3 cellular contexts compared by ENCODE assay signal in genomic region chr6:47034919-47035318, GRCh38.
TF ChIP-seq lines count a peak whose summit lies in the region.

No MANE protein-coding gene starts in this region.

TF ChIP-seq in GM23338, 12 proteins besides CTCF, POLR2A, EP300 and RAD21:
- no peak for TF ChIP-seq ZNF462 (CRISPR knock-in tag; IDR thresholded peaks at IDR 0.05)
- TF ChIP-seq EZH2phosphoT487 (IDR thresholded peaks at IDR 0.05; ENCODE audit: unreplicated experiment), result no peak
TF ChIP-seq in GM23338: peak in this region for 0.

TF ChIP-seq in H1, 55 proteins besides CTCF, POLR2A, EP300 and RAD21:
- no peak for TF ChIP-seq GTF2F1 (IDR thresholded peaks at IDR 0.05; ENCODE audit: borderline replicate concordance, low read depth, low read length)
TF ChIP-seq in H1: peak in this region for 0.

TF ChIP-seq in HepG2, 621 proteins besides CTCF, POLR2A, EP300 and RAD21:
- TF ChIP-seq DDIT3 (CRISPR knock-in tag; IDR thresholded peaks at IDR 0.05) (no peak), ZNF660 (CRISPR knock-in tag; IDR thresholded peaks at IDR 0.05; ENCODE audit: borderline replicate concordance, low read depth) (no peak), MTA1 (CRISPR knock-in tag; IDR thresholded peaks at IDR 0.05; ENCODE audit: borderline replicate concordance) (no peak), PAX8 (CRISPR knock-in tag; IDR thresholded peaks at IDR 0.05; ENCODE audit: borderline replicate concordance) (no peak), MAZ (IDR thresholded peaks at IDR 0.05; ENCODE audit: borderline replicate concordance, low read depth, low read length) (no peak), MAZ (CRISPR knock-in tag; IDR thresholded peaks at IDR 0.05; ENCODE audit: low read depth) (no peak), GLI4 (CRISPR knock-in tag; IDR thresholded peaks at IDR 0.05; ENCODE audit: borderline replicate concordance) (no peak), FOXK2 (IDR thresholded peaks at IDR 0.05) (no peak), BRF2 (CRISPR knock-in tag; IDR thresholded peaks at IDR 0.05) (no peak), ZBTB46 (CRISPR knock-in tag; IDR thresholded peaks at IDR 0.05; ENCODE audit: borderline replicate concordance) (no peak), ZNF629 (CRISPR knock-in tag; conservative IDR thresholded peaks at IDR 0.05) (no peak), ETV5 (CRISPR knock-in tag; IDR thresholded peaks at IDR 0.05; ENCODE audit: borderline replicate concordance) (no peak), SRSF1 (optimal IDR thresholded peaks at IDR 0.05; ENCODE audit: low read depth, low read length) (no peak), ZBED4 (CRISPR knock-in tag; IDR thresholded peaks at IDR 0.05; ENCODE audit: borderline replicate concordance) (no peak), MAF1 (CRISPR knock-in tag; IDR thresholded peaks at IDR 0.05; ENCODE audit: borderline replicate concordance) (no peak), NR3C1 (CRISPR knock-in tag; IDR thresholded peaks at IDR 0.05) (no peak), ZNF790 (CRISPR knock-in tag; IDR thresholded peaks at IDR 0.05; ENCODE audit: borderline replicate concordance) (no peak), MED13 (CRISPR knock-in tag; IDR thresholded peaks at IDR 0.05) (no peak)
TF ChIP-seq in HepG2: peak in this region for 0.
